In the genomic region with DNA sequence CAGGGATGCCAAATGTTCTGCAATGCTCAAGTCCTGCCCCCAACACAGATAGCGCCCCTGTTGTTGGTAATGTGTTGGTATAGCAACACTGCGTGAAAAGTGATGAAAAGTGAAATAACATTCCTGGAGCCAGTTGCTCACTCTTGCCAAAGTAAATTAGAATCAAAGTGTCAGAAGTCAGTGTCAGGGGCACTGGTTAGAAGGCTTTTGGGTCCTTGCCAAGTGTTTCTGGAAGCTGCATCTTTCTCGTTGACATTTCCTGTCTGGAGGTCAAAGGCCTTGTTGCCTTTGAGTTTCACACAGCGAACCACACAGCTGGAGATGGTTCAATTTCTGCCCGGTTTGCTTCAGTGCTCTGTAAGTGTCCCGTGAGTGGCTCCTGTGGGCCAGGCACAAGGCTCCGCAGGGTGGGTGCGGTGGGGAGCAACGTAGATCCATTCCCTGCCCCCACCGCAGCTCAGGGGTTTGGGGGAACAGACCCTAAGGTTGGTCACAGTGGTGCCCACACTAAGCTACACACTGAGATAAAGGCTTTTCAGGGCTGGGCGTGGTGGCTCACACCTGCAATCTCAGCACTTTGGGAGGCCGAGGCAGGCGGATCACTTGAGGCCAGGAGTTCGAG, we compare ENCODE assay signal across 9 cellular contexts. TPM values are rescaled to one million over a fixed set of nuclear protein-coding genes. Genes with fewer than 3 reads are reported as not detected.
DNase-seq lines count a peak whose midpoint lies in the region; ATAC-seq and TF ChIP-seq lines count a peak whose summit lies in the region.
"Had no signal": no experiment of that assay in that cellular context is flagged by ENCODE, and none has a peak within 500 bp of the region (broad histone marks: within the 10 kb centered on the region; RNA-seq: fewer than 3 reads in every experiment).

No MANE protein-coding gene starts in this region.

- no peaks in the 10 kb centered on the region for H3K9me2 ChIP-seq in Karpas-422 (replicated peaks; ENCODE audit: insufficient read depth, low read length)

- no peaks in the 10 kb centered on the region for H3K79me2 ChIP-seq in Karpas-422 (ENCODE audit: low read length)

- H3K4me2 ChIP-seq in Karpas-422 (ENCODE audit: low read depth, low read length, poor library complexity, severe bottlenecking): no peak overlapping the region

- TF ChIP-seq CTCF in brain microvascular endothelial cell (IDR thresholded peaks at IDR 0.05; ENCODE audit: low read depth, low read length, missing control alignments): no peak

- intact Hi-C loops in sciatic nerve (cut with DNase I): no loop called here

- no peaks in the 10 kb centered on the region for H3K4me1 ChIP-seq in Karpas-422 (ENCODE audit: low read length)

- H3K9ac ChIP-seq in Karpas-422 (ENCODE audit: low read length): no peak overlapping the region

- H3K9me3 ChIP-seq in Karpas-422 (ENCODE audit: low read length): no peaks in the 10 kb centered on the region
- H3K9me3 ChIP-seq: SJSA1 had no signal

- ATAC-seq in sciatic nerve (peak; percentile 7), GM19328 (IDR thresholded peaks at IDR 0.05; ENCODE audit: unreplicated experiment) (no peak)

- no peaks in the 10 kb centered on the region for H4K20me1 ChIP-seq in Karpas-422 (ENCODE audit: insufficient read depth, low read depth, low read length)

- peak; percentile 20 for DNase-seq in activated gamma-delta T cell treated with Interleukin-2 at 50 U/mL for 16 hours
- DNase-seq in activated gamma-delta T cell (lab: John Stamatoyannopoulos, UW): no peak
- DNase-seq in brain microvascular endothelial cell: peak; percentile 38
- no peak for DNase-seq in sciatic nerve (ENCODE audit: low spot score)
- DNase-seq in Karpas-422: no peak
- DNase-seq: NCI-H1417 treated with DMSO at 0.1 percent for 48 hours, posterior cingulate gyrus had no signal

- in situ Hi-C loops in brain microvascular endothelial cell (cut with HindIII; ENCODE audit: low pct_ligation_motif_present, low sequenced_read_pairs): no loop called here

- H3K4me3 ChIP-seq in brain microvascular endothelial cell (ENCODE audit: low read depth, low read length) (no peak overlapping the region), Karpas-422 (ENCODE audit: low read length) (no peak overlapping the region)
- H3K4me3 ChIP-seq: SJSA1 had no signal

- H3K36me3 ChIP-seq in brain microvascular endothelial cell (replicated peaks): no peaks in the 10 kb centered on the region
- H3K36me3 ChIP-seq in Karpas-422 (ENCODE audit: insufficient read depth, low read length): no peaks in the 10 kb centered on the region
- H3K36me3 ChIP-seq: SJSA1 had no signal

- H2AFZ ChIP-seq in Karpas-422 (ENCODE audit: low read length): no peak overlapping the region

- H3K27ac ChIP-seq in brain microvascular endothelial cell (no peak overlapping the region), Karpas-422 (ENCODE audit: low read length) (no peak overlapping the region)
- H3K27ac ChIP-seq: SJSA1 had no signal

- H3K27me3 ChIP-seq in brain microvascular endothelial cell (replicated peaks) (no peaks in the 10 kb centered on the region), Karpas-422 (ENCODE audit: low read length) (no peaks in the 10 kb centered on the region)
- H3K27me3 ChIP-seq: SJSA1 had no signal

RNA-seq across cellular contexts. Expression of gene SLC16A5, which starts 3.6 kb away (rescaled TPM):
- total RNA-seq in sciatic nerve: 10.5 TPM
- not detected in 2 replicates for total RNA-seq in Karpas-422 (2014; rRNA removed; shearing (Covaris generic); ENCODE audit: low replicate concordance)

RNA-seq across cellular contexts. Expression of gene ARMC7, which starts 25.6 kb away (rescaled TPM):
- 11.7 TPM for total RNA-seq in sciatic nerve
- total RNA-seq in Karpas-422 (2014; rRNA removed; shearing (Covaris generic); ENCODE audit: low replicate concordance): 6.1 and 12.8 TPM in 2 replicates

RNA-seq across cellular contexts. Expression of gene KCTD2, which starts 37.1 kb away (rescaled TPM):
- total RNA-seq in sciatic nerve: 37.5 TPM
- 21.0 and 24.7 TPM in 2 replicates for total RNA-seq in Karpas-422 (2014; rRNA removed; shearing (Covaris generic); ENCODE audit: low replicate concordance)

RNA-seq across cellular contexts. Expression of gene ATP5PD, which starts 37.4 kb away (rescaled TPM):
- total RNA-seq in sciatic nerve: 147 TPM
- total RNA-seq in Karpas-422 (2014; rRNA removed; shearing (Covaris generic); ENCODE audit: low replicate concordance): 186 and 187 TPM in 2 replicates

RNA-seq across cellular contexts. Expression of gene NT5C, which starts 47.4 kb away (rescaled TPM):
- total RNA-seq in sciatic nerve: 38.7 TPM
- total RNA-seq in Karpas-422 (2014; rRNA removed; shearing (Covaris generic); ENCODE audit: low replicate concordance): 43.6 and 174 TPM in 2 replicates

Comparison
In these comparisons a context has a peak if more than half of its experiments do, and no peak if none do; other contexts are left out.
1. DNase-seq: peak in activated gamma-delta T cell treated with Interleukin-2 at 50 U/mL for 16 hours (single experiment) and brain microvascular endothelial cell (single experiment); none in activated gamma-delta T cell (single experiment), sciatic nerve (single experiment) and Karpas-422 (single experiment).
2. RNA of gene SLC16A5, which starts 3.6 kb away (total RNA-seq): 10.5 TPM in sciatic nerve (single experiment); not detected in Karpas-422; every median in the first group is over 10 times any median in the second.